ENCODE assay signal across 8 cellular contexts in genomic region chr4:38078590-38079381, GRCh38.
DNase-seq lines count a peak whose midpoint lies in the region; ATAC-seq and TF ChIP-seq lines count a peak whose summit lies in the region.

No MANE protein-coding gene starts in this region.

- no peaks in the 10 kb centered on the region for H3K9me3 ChIP-seq in mucosa of stomach (ENCODE audit: control insufficient read depth, low read length)

- DNase-seq in AG20443 (ENCODE audit: low spot score) = peak; percentile 22
- peak; percentile 47 for DNase-seq in brain microvascular endothelial cell
- DNase-seq in NCI-H82 (lab: John Stamatoyannopoulos, UW) = no peak
- no peak for DNase-seq in NCI-H82 treated with DMSO at 0.1 percent for 48 hours (lab: John Stamatoyannopoulos, UW; ENCODE audit: unreplicated experiment)
- DNase-seq in G401 (ENCODE audit: low spot score) = no peak

- H3K4me1 ChIP-seq in mucosa of stomach (ENCODE audit: control insufficient read depth, insufficient read depth, low read length) = peaks cover 30% of the 10 kb centered on the region

- H3K36me3 ChIP-seq in brain microvascular endothelial cell (replicated peaks) = no peaks in the 10 kb centered on the region
- no peaks in the 10 kb centered on the region for H3K36me3 ChIP-seq in mucosa of stomach (ENCODE audit: control insufficient read depth, insufficient read depth, low read length)

- TF ChIP-seq CTCF in brain microvascular endothelial cell (IDR thresholded peaks at IDR 0.05; ENCODE audit: low read depth, low read length, missing control alignments) = no peak

- H3K27ac ChIP-seq in brain microvascular endothelial cell = peak overlapping the region; percentile 98

- peak overlapping the region; percentile 56 for H3K9ac ChIP-seq in mucosa of stomach (ENCODE audit: low read length)

- H3K27me3 ChIP-seq in brain microvascular endothelial cell (replicated peaks) (no peaks in the 10 kb centered on the region), mucosa of stomach (ENCODE audit: control insufficient read depth, insufficient read depth, low read length) (no peaks in the 10 kb centered on the region)

- peak; percentile 37 for ATAC-seq in HG02610 (IDR thresholded peaks at IDR 0.05; ENCODE audit: unreplicated experiment)
- ATAC-seq in HG03135 (IDR thresholded peaks at IDR 0.05; ENCODE audit: unreplicated experiment) = no peak

- H3K4me3 ChIP-seq in brain microvascular endothelial cell (ENCODE audit: low read depth, low read length) (no peak overlapping the region), mucosa of stomach (ENCODE audit: low read length) (no peak overlapping the region)

- in situ Hi-C loops in brain microvascular endothelial cell (cut with HindIII; ENCODE audit: low pct_ligation_motif_present, low sequenced_read_pairs) = no loop called here
- in situ Hi-C loops in G401 (cut with HindIII; ENCODE audit: low sequenced_read_pairs) = no loop called here

Comparison
In these comparisons a context has a peak if more than half of its experiments do, and no peak if none do; other contexts are left out.
1. DNase-seq: peak in AG20443 (single experiment) and brain microvascular endothelial cell (single experiment); none in NCI-H82 (single experiment), NCI-H82 treated with DMSO at 0.1 percent for 48 hours (single experiment) and G401 (single experiment).